ENCODE assay signal across 8 cellular contexts in genomic region chr12:6326316-6326959, GRCh38. TPM values are rescaled to one million over a fixed set of nuclear protein-coding genes. Genes with fewer than 3 reads are reported as not detected.
A peak's percentile ranks its signal among the peaks of the same experiment; 100 is the strongest.
DNase-seq lines count a peak whose midpoint lies in the region; ATAC-seq and TF ChIP-seq lines count a peak whose summit lies in the region.

No MANE protein-coding gene starts in this region.

- 48 to 57% (median 52%) methylated on average over 16 of the region's 16 CpGs for WGBS in heart left ventricle, 4 donors

- intact Hi-C loops in heart left ventricle (cut with DNase I), result loop anchor here in 5 of 10 donors (5.0 to 10.0 kb wide), 5 partner anchors 41 to 141 kb away; no protein-coding TSS in a partner anchor

- no peaks in the 10 kb centered on the region for H3K27me3 ChIP-seq in HAP-1 (ENCODE audit: low read depth)
- H3K27me3 ChIP-seq in heart left ventricle, result no peaks in the 10 kb centered on the region
- no peaks in the 10 kb centered on the region for H3K27me3 ChIP-seq in skeletal muscle tissue (ENCODE audit: control insufficient read depth in 3 of 3, insufficient read depth in 3 of 3, low read length in 3 of 3)

- in situ Hi-C loops in HAP-1 (cut with MboI; ENCODE audit: low sequenced_read_pairs), result no loop called here

- H3K4me1 ChIP-seq in HAP-1 (peaks cover 14% of the 10 kb centered on the region), heart left ventricle (peaks cover 0 to 94% (median 51%) of the 10 kb centered on the region in 12 donors), skeletal muscle tissue (ENCODE audit: control insufficient read depth in 3 of 3, insufficient read depth in 3 of 3, low read length in 3 of 3) (peaks cover 41 to 63% (median 58%) of the 10 kb centered on the region in 3 donors)

- H3K27ac ChIP-seq in heart left ventricle (peak overlapping the region in 7 of 12 donors; percentile 5 to 97 (median 41)), skeletal muscle tissue (ENCODE audit: low read depth, low read length) (peak overlapping the region; percentile 3)

- peaks cover 26% of the 10 kb centered on the region for H3K36me3 ChIP-seq in HAP-1 (replicated peaks)
- H3K36me3 ChIP-seq in heart left ventricle, result peaks cover 0 to 52% (median 40%) of the 10 kb centered on the region in 9 donors
- peaks cover 34 to 37% (median 35%) of the 10 kb centered on the region in 3 donors for H3K36me3 ChIP-seq in skeletal muscle tissue (ENCODE audit: control insufficient read depth in 3 of 3, insufficient read depth in 3 of 3, low read length in 3 of 3)

- H3K9me3 ChIP-seq in HAP-1, result no peaks in the 10 kb centered on the region
- H3K9me3 ChIP-seq in heart left ventricle, result no peaks in the 10 kb centered on the region
- H3K9me3 ChIP-seq in skeletal muscle tissue (ENCODE audit: control insufficient read depth in 3 of 3, low read length in 3 of 3), result no peaks in the 10 kb centered on the region

- peak; percentile 53 to 66 (median 56) for ATAC-seq in heart left ventricle

- H3K9ac ChIP-seq in skeletal muscle tissue (ENCODE audit: low read depth in 1 of 3, low read length in 3 of 3), result peak overlapping the region in 2 of 3 donors; percentile 51 to 75

- TF ChIP-seq CTCF in AG09319 (IDR thresholded peaks at IDR 0.05; ENCODE audit: low read depth, low read length) (peak; percentile 51), heart left ventricle (IDR thresholded peaks at IDR 0.05) (peak; percentile 40 to 78 (median 56))

- no peak for TF ChIP-seq POLR2A in heart left ventricle (IDR thresholded peaks at IDR 0.05)

- DNase-seq in AG09319 (ENCODE audit: extremely low read depth, low read depth) (no peak), HAP-1 (ENCODE audit: low spot score in 2 of 2) (peak; percentile 34 to 69), UCSD-AML1 (lab: John Stamatoyannopoulos, UW; ENCODE audit: unreplicated experiment) (peak; percentile 36), heart left ventricle (peak in 4 of 5 donors; percentile 57 to 68 (median 64)), NCI-H2196 treated with DMSO at 0.1 percent for 48 hours (lab: John Stamatoyannopoulos, UW; ENCODE audit: unreplicated experiment) (no peak), pons (ENCODE audit: low spot score) (no peak), retina (no peak)

- H3K4me3 ChIP-seq in HAP-1, result no peak overlapping the region
- peak overlapping the region in 1 of 12 donors; percentile 28 for H3K4me3 ChIP-seq in heart left ventricle
- H3K4me3 ChIP-seq in skeletal muscle tissue (ENCODE audit: low read length in 3 of 3), result peak overlapping the region; percentile 17 to 61 (median 37)

RNA-seq across cellular contexts. Expression of gene TNFRSF1A, which starts 15.4 kb away (rescaled TPM):
- total RNA-seq in heart left ventricle, result 100 to 1,000 TPM in 2 of 9 donors, 10 to 100 TPM in 7; 37.2 to 141 (median 54.2) TPM
- 10 to 100 TPM; 23.7 to 91.8 TPM for polyA plus RNA-seq in heart left ventricle
- total RNA-seq in skeletal muscle tissue, result 47.5 TPM

RNA-seq across cellular contexts. Expression of gene PLEKHG6, which starts 16.0 kb away (rescaled TPM):
- 1 to 10 TPM in 1 of 9 donors, under 1 TPM in 2, not detected in 6; 0.16 to 2.8 (median 0.43) TPM for total RNA-seq in heart left ventricle
- polyA plus RNA-seq in heart left ventricle, result under 1 TPM; 0.11 to 0.33 TPM
- total RNA-seq in skeletal muscle tissue, result 0.52 TPM

RNA-seq across cellular contexts. Expression of gene SCNN1A, which starts 48.9 kb away (rescaled TPM):
- total RNA-seq in heart left ventricle (1 to 10 TPM in 1 of 9 donors, under 1 TPM in 4, not detected in 4; 0.35 to 3.9 (median 0.55) TPM), skeletal muscle tissue (not detected)
- polyA plus RNA-seq in heart left ventricle, result under 1 TPM; 0.11 to 0.15 TPM

RNA-seq across cellular contexts. Expression of gene LTBR, which starts 57.5 kb away (rescaled TPM):
- total RNA-seq in heart left ventricle (10 to 100 TPM; 16.0 to 83.4 (median 26.2) TPM), skeletal muscle tissue (11.0 TPM)
- polyA plus RNA-seq in heart left ventricle, result 10 to 100 TPM; 22.8 to 41.8 TPM

Comparison
In these comparisons a context has a peak if more than half of its experiments do, and no peak if none do; other contexts are left out.
1. DNase-seq: peak in HAP-1 (2 of 2), UCSD-AML1 (single experiment) and heart left ventricle (4 of 5); none in AG09319 (single experiment), NCI-H2196 treated with DMSO at 0.1 percent for 48 hours (single experiment), pons (single experiment) and retina (single experiment).